Comparison of ENCODE assay signal across 8 cellular contexts in genomic region chr14:26598081-26598671, GRCh38. TPM values are rescaled to one million over a fixed set of nuclear protein-coding genes. Genes with fewer than 3 reads are reported as not detected.
A peak's percentile ranks its signal among the peaks of the same experiment; 100 is the strongest.
DNase-seq lines count a peak whose midpoint lies in the region; ATAC-seq and TF ChIP-seq lines count a peak whose summit lies in the region.

No MANE protein-coding gene starts in this region.

- H2AFZ ChIP-seq in mesenchymal stem cell (ENCODE audit: low read depth, low read length): peak overlapping the region; percentile 18

- peak overlapping the region; percentile 79 to 97 for H3K18ac ChIP-seq in mesenchymal stem cell (ENCODE audit: low read depth in 1 of 2, low read length in 2 of 2)

- H3K27me3 ChIP-seq in mesenchymal stem cell (ENCODE audit: control insufficient read depth in 1 of 2, insufficient read depth in 1 of 2, low read length in 2 of 2) (no peaks in the 10 kb centered on the region), thymus (ENCODE audit: control insufficient read depth, insufficient read depth) (peaks cover 23% of the 10 kb centered on the region)

- peaks cover 1% of the 10 kb centered on the region for H3K79me1 ChIP-seq in mesenchymal stem cell (replicated peaks; ENCODE audit: low read length, poor library complexity, severe bottlenecking)

- peak overlapping the region; percentile 50 for H4K91ac ChIP-seq in mesenchymal stem cell (ENCODE audit: low read length)

- H3K4me1 ChIP-seq in mesenchymal stem cell (ENCODE audit: control insufficient read depth, insufficient read depth, low read depth, low read length): no peaks in the 10 kb centered on the region
- no peaks in the 10 kb centered on the region for H3K4me1 ChIP-seq in thymus (ENCODE audit: control insufficient read depth, insufficient read depth, low read length)

- H4K8ac ChIP-seq in mesenchymal stem cell (ENCODE audit: low read length): no peak overlapping the region

- no peak overlapping the region for H2AK5ac ChIP-seq in mesenchymal stem cell (ENCODE audit: low read length, severe bottlenecking)

- H3K9me3 ChIP-seq in mesenchymal stem cell (ENCODE audit: control insufficient read depth, low read length) (no peaks in the 10 kb centered on the region), thymus (ENCODE audit: control insufficient read depth) (no peaks in the 10 kb centered on the region)

- ATAC-seq in GM18505 (IDR thresholded peaks at IDR 0.05; ENCODE audit: unreplicated experiment) (peak; percentile 56), GM21723 (IDR thresholded peaks at IDR 0.05; ENCODE audit: unreplicated experiment) (no peak), GM19328 (IDR thresholded peaks at IDR 0.05; ENCODE audit: unreplicated experiment) (no peak)

- peak overlapping the region; percentile 92 for H3K9ac ChIP-seq in mesenchymal stem cell (ENCODE audit: low read length)

- no peak overlapping the region for H3K23ac ChIP-seq in mesenchymal stem cell (ENCODE audit: low read length in 2 of 2)

- H2BK12ac ChIP-seq in mesenchymal stem cell (ENCODE audit: low read length in 2 of 2): peak overlapping the region in 1 of 2 experiments; percentile 63

- peak overlapping the region; percentile 89 for H2BK120ac ChIP-seq in mesenchymal stem cell (ENCODE audit: low read depth, low read length)

- peak; percentile 97 for DNase-seq in NCI-H1105 treated with DMSO at 0.1 percent for 48 hours (lab: John Stamatoyannopoulos, UW)
- DNase-seq in T1000 (lab: John Stamatoyannopoulos, UW): peak; percentile 76
- DNase-seq in erythroblast (lab: John Stamatoyannopoulos, UW): peak; percentile 9 to 12
- peak; percentile 92 for DNase-seq in mesenchymal stem cell

- peak overlapping the region; percentile 82 to 87 for H3K4ac ChIP-seq in mesenchymal stem cell (ENCODE audit: low read depth in 1 of 2, low read length in 2 of 2)

- peak overlapping the region; percentile 80 for H2BK15ac ChIP-seq in mesenchymal stem cell (ENCODE audit: low read depth, poor library complexity, severe bottlenecking)

- H3K14ac ChIP-seq in mesenchymal stem cell (ENCODE audit: low read length in 2 of 2): no peak overlapping the region

- H3K27ac ChIP-seq in mesenchymal stem cell (ENCODE audit: low read length, poor library complexity, severe bottlenecking) (no peak overlapping the region), thymus (ENCODE audit: low read depth) (peak overlapping the region; percentile 52)

- 2% methylated on average over 32 of the region's 54 CpGs for WGBS in mesenchymal stem cell
- under 1% methylated on average over 54 of the region's 54 CpGs for WGBS in thymus

- H3K36me3 ChIP-seq in mesenchymal stem cell (ENCODE audit: control insufficient read depth in 1 of 2, insufficient read depth in 2 of 2, low read depth in 1 of 2, low read length in 2 of 2): peaks cover 0 to 3% of the 10 kb centered on the region in 2 experiments
- H3K36me3 ChIP-seq in thymus (ENCODE audit: control insufficient read depth, insufficient read depth): no peaks in the 10 kb centered on the region

- TF ChIP-seq POLR2A in GM18505 (IDR thresholded peaks at IDR 0.05; ENCODE audit: borderline replicate concordance, extremely low read depth, insufficient read depth, insufficient read length) (no peak), erythroblast (IDR thresholded peaks at IDR 0.05; ENCODE audit: low read length) (no peak)

- H3K4me2 ChIP-seq in mesenchymal stem cell (ENCODE audit: low read length, poor library complexity, severe bottlenecking): peak overlapping the region; percentile 83

- peak overlapping the region; percentile 82 to 91 for H3K4me3 ChIP-seq in mesenchymal stem cell (ENCODE audit: insufficient read depth in 1 of 2, low read depth in 1 of 2, low read length in 2 of 2)
- H3K4me3 ChIP-seq in thymus (ENCODE audit: low read length): peak overlapping the region; percentile 61

- no peak overlapping the region for H2BK5ac ChIP-seq in mesenchymal stem cell (ENCODE audit: low read depth, low read length, poor library complexity, severe bottlenecking)

RNA-seq across cellular contexts. Expression of gene NOVA1, which starts 0.3 kb away (rescaled TPM):
- polyA plus RNA-seq in mesenchymal stem cell (2013, experiment 1 of 2): 8.4 TPM
- 8.1 TPM for polyA plus RNA-seq in mesenchymal stem cell (2013, experiment 2 of 2)
- 2.0 TPM for polyA plus RNA-seq in thymus

Comparison
In these comparisons a context has a peak if more than half of its experiments do, and no peak if none do; other contexts are left out.
1. DNase-seq: peak in every context shown above with its lines; median percentile 97 in NCI-H1105 treated with DMSO at 0.1 percent for 48 hours; 92 in mesenchymal stem cell; 76 in T1000; 10 in erythroblast.